Comparison of ENCODE assay signal across 14 cellular contexts in the genomic region with DNA sequence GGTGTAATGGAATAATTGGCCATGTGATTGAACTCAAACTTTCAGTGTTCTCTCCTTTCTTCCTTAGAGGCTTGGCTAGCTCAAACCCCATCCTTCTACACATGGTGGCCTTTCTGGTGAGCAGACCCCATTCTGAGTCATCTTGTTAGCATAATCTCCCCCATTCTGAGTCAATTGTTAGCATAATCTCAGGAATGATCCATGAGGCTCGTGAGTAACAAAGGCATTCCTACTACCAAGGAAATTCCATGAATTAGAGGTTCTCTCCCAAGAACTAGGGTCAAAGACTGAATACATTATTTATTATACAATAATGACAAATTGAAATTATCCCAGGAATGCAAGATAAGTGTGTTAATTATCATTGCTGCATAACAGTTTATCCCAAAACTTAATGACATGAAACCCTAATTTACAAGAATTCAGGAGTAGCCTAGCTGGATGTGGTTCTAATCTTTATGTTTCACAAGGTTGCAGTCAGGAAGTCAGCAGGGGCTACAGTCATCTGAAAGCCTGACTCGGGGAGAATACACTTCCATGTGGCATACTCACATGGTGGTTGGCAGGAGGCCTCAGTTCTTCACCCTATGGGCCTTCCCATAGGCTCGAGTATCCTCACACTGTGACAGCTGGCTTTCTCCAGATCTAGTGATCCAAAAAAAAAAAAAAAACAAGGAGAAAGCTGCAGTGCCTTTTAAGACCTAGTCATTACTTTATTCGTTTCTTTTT.
DNase-seq lines count a peak whose midpoint lies in the region; ATAC-seq and TF ChIP-seq lines count a peak whose summit lies in the region.
"Had no signal": no experiment of that assay in that cellular context is flagged by ENCODE, and none has a peak within 500 bp of the region (broad histone marks: within the 10 kb centered on the region; RNA-seq: fewer than 3 reads in every experiment).

No MANE protein-coding gene starts in this region.

- H3K36me3 ChIP-seq in iPS DF 6.9 (ENCODE audit: control insufficient read depth, insufficient read depth, low read length) = no peaks in the 10 kb centered on the region
- H3K36me3 ChIP-seq: gastroesophageal sphincter had no signal

- ATAC-seq in CD4-positive, alpha-beta T cell (ENCODE audit: poor library complexity) = no peak
- ATAC-seq: gastroesophageal sphincter, left ventricle myocardium superior had no signal

- H3K27me3 Mint-ChIP-seq in CD4-positive, alpha-beta T cell = no peaks in the 10 kb centered on the region

- WGBS in iPS DF 6.9 (ENCODE audit: insufficient coverage, insufficient read length) = no CpG with 5 or more reads among the region's 4 CpGs

- intact Hi-C loops in CD4-positive, alpha-beta T cell (cut with DNase I, micrococcal nuclease) = no loop called here

- no peaks in the 10 kb centered on the region for H3K27me3 ChIP-seq in iPS DF 6.9 (ENCODE audit: control insufficient read depth, insufficient read depth, low read length)
- H3K27me3 ChIP-seq in CD4-positive, alpha-beta T cell (ENCODE audit: control insufficient read depth, insufficient read depth, low read length) = no peaks in the 10 kb centered on the region
- H3K27me3 ChIP-seq: gastroesophageal sphincter had no signal

- H3K4me3 Mint-ChIP-seq in CD4-positive, alpha-beta T cell = no peak overlapping the region

- H3K4me1 ChIP-seq in iPS DF 6.9 (ENCODE audit: control insufficient read depth, insufficient read depth, low read length) = peaks cover 3% of the 10 kb centered on the region; the same call in 1 of the 2 replicates

- H3K27ac ChIP-seq in iPS DF 6.9 (ENCODE audit: low read length) = peak overlapping the region; percentile 79
- no peak overlapping the region for H3K27ac ChIP-seq in CD4-positive, alpha-beta T cell (ENCODE audit: low read depth, low read length)
- H3K27ac ChIP-seq: gastroesophageal sphincter had no signal

- H3K36me3 Mint-ChIP-seq in CD4-positive, alpha-beta T cell (ENCODE audit: low read depth) = no peaks in the 10 kb centered on the region

- no peaks in the 10 kb centered on the region for H3K9me3 Mint-ChIP-seq in CD4-positive, alpha-beta T cell

- no peak overlapping the region for H3K27ac Mint-ChIP-seq in CD4-positive, alpha-beta T cell

- H3K4me3 ChIP-seq in astrocyte of the cerebellum (ENCODE audit: low read depth, low read length) = no peak overlapping the region
- H3K4me3 ChIP-seq in iPS DF 6.9 (ENCODE audit: low read length) = no peak overlapping the region
- H3K4me3 ChIP-seq: gastroesophageal sphincter had no signal

- in situ Hi-C loops in astrocyte of the cerebellum (cut with HindIII; ENCODE audit: low sequenced_read_pairs) = no loop called here

- no peaks in the 10 kb centered on the region for H3K9me3 ChIP-seq in iPS DF 6.9 (ENCODE audit: control insufficient read depth, insufficient read depth, low read length)
- no peaks in the 10 kb centered on the region for H3K9me3 ChIP-seq in CD4-positive, alpha-beta T cell (ENCODE audit: control insufficient read depth, low read length)
- H3K9me3 ChIP-seq: gastroesophageal sphincter had no signal

- no peak for TF ChIP-seq CTCF in astrocyte of the cerebellum (IDR thresholded peaks at IDR 0.05; ENCODE audit: low read depth, low read length, missing control alignments)
- no peak for TF ChIP-seq CTCF in CD4-positive, alpha-beta T cell (IDR thresholded peaks at IDR 0.05)

- CTCF ChIA-PET in CD4-positive, alpha-beta T cell (lab: Charles Lee) = no interaction called here

- H3K4me1 Mint-ChIP-seq in CD4-positive, alpha-beta T cell (ENCODE audit: low read depth) = no peaks in the 10 kb centered on the region

- DNase-seq in AG08395 (ENCODE audit: low spot score) = peak; percentile 32
- peak; percentile 76 for DNase-seq in HT1080 (ENCODE audit: low read depth)
- peak; percentile 29 for DNase-seq in astrocyte of the cerebellum (ENCODE audit: low read depth)
- DNase-seq in iPS DF 6.9 (ENCODE audit: low read depth, low spot score) = no peak
- DNase-seq in CD4-positive, alpha-beta T cell = no peak
- DNase-seq in stimulated activated naive CD4-positive, alpha-beta T cell (lab: John Stamatoyannopoulos, UW) = no peak
- DNase-seq in anterior cingulate cortex (lab: John Stamatoyannopoulos, UW) = no peak
- DNase-seq in nucleus accumbens (lab: John Stamatoyannopoulos, UW) = no peak
- DNase-seq: activated naive CD4-positive, alpha-beta T cell treated with anti-CD3 and anti-CD28 coated beads, Interleukin-2, amount 50 U/mL, for 16 hours; DND-41; Kasumi-1; left ventricle myocardium superior; T1000 had no signal

- POLR2A ChIA-PET in CD4-positive, alpha-beta T cell (lab: Charles Lee) = no interaction called here

Comparison
In these comparisons a context has a peak if more than half of its experiments do, and no peak if none do; other contexts are left out.
1. DNase-seq: peak in AG08395 (single experiment), HT1080 (single experiment) and astrocyte of the cerebellum (single experiment); none in iPS DF 6.9 (single experiment), CD4-positive, alpha-beta T cell (0 of 10), stimulated activated naive CD4-positive, alpha-beta T cell (0 of 6), anterior cingulate cortex (0 of 58) and nucleus accumbens (0 of 56).